In the genomic region with DNA sequence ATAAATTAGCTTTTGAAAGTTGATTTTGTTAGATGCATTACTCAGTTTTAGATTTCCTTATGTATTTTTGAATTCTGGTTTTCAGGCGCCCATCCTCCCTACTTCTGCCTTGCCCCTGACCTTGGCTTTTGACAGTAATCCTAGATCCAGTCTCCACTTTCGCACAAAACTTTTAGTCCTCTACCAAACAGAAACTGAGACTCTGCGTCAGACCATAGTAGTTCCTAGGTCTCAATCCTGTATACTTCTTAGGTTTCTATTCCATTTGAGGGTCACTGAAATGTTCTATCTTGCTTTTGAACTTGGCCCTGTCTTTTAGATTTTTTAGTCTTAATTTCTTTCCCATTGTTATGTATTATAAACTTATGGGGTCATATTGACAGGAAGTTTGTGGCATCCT, we compare ENCODE assay signal across 9 cellular contexts.
"Had no signal": no experiment of that assay in that cellular context is flagged by ENCODE, and none has a peak within 500 bp of the region (broad histone marks: within the 10 kb centered on the region; RNA-seq: fewer than 3 reads in every experiment).

No MANE protein-coding gene starts in this region.

- H3K4me2 ChIP-seq: KMS-11 had no signal

- H3K27ac ChIP-seq: HL-60, KMS-11 had no signal

- H3K27ac Mint-ChIP-seq: IgD-negative memory B cell had no signal

- H3K9ac ChIP-seq: KMS-11 had no signal

- H3K4me3 ChIP-seq: K562 had no signal

- H3K4me1 Mint-ChIP-seq: IgD-negative memory B cell had no signal

- ATAC-seq: HepG2, K562 had no signal

- DNase-seq: IMR-90, Karpas-422, KBM-7, KG1 had no signal

- H3K36me3 Mint-ChIP-seq: IgD-negative memory B cell had no signal

- H3K4me3 Mint-ChIP-seq: IgD-negative memory B cell had no signal
